ENCODE assay signal across 18 cellular contexts in the genomic region with DNA sequence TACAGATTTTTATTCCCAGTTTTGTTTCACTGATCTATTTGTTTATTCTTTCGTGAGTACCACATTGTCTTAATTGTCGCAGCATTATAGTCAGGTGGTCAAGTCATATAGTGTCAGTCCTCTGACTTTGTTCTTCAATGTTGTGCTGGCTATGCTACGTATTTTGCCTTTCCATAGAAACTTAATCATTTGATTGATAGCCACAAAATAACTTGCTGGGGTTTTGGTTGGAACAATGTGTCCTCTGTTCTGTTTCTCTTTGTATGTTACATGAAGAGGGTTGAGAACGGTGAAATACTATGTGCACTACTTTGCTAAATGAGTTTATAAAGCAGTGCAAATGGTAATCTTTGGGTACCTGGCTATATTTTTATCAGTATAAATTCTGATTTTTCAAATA.
A peak's percentile ranks its signal among the peaks of the same experiment; 100 is the strongest.
DNase-seq lines count a peak whose midpoint lies in the region; ATAC-seq and TF ChIP-seq lines count a peak whose summit lies in the region.
"Had no signal": no experiment of that assay in that cellular context is flagged by ENCODE, and none has a peak within 500 bp of the region (broad histone marks: within the 10 kb centered on the region; RNA-seq: fewer than 3 reads in every experiment).

No MANE protein-coding gene starts in this region.

- H3K27ac Mint-ChIP-seq in CD8-positive, alpha-beta T cell, result peak overlapping the region; percentile 49
- H3K27ac Mint-ChIP-seq in activated CD8-positive, alpha-beta T cell treated with anti-CD3 and anti-CD28 coated beads, Interleukin-2, amount 10 ng/mL, durations not matched to agents 7 days and 5 days, result no peak overlapping the region
- H3K27ac Mint-ChIP-seq: CD8-positive, alpha-beta memory T cell had no signal

- POLR2A ChIA-PET in CD8-positive, alpha-beta T cell (lab: Charles Lee), result no interaction called here
- POLR2A ChIA-PET in activated CD8-positive, alpha-beta T cell treated with anti-CD3 and anti-CD28 coated beads, Interleukin-2, amount 10 ng/mL, durations not matched to agents 7 days and 5 days (lab: Charles Lee), result no interaction called here

- no peak overlapping the region for H3K4me3 Mint-ChIP-seq in CD8-positive, alpha-beta T cell
- H3K4me3 Mint-ChIP-seq in activated CD8-positive, alpha-beta T cell treated with anti-CD3 and anti-CD28 coated beads, Interleukin-2, amount 10 ng/mL, durations not matched to agents 7 days and 5 days, result no peak overlapping the region
- H3K4me3 Mint-ChIP-seq: CD8-positive, alpha-beta memory T cell; H9 had no signal

- H3K9me3 Mint-ChIP-seq in CD8-positive, alpha-beta T cell, result peaks cover 10% of the 10 kb centered on the region
- H3K9me3 Mint-ChIP-seq in activated CD8-positive, alpha-beta T cell treated with anti-CD3 and anti-CD28 coated beads, Interleukin-2, amount 10 ng/mL, durations not matched to agents 7 days and 5 days (ENCODE audit: insufficient read depth), result peaks cover 19% of the 10 kb centered on the region

- H3K36me3 Mint-ChIP-seq in CD8-positive, alpha-beta T cell, result peaks cover 60% of the 10 kb centered on the region
- H3K36me3 Mint-ChIP-seq in activated CD8-positive, alpha-beta T cell treated with anti-CD3 and anti-CD28 coated beads, Interleukin-2, amount 10 ng/mL, durations not matched to agents 7 days and 5 days (ENCODE audit: low read depth), result peaks cover 53% of the 10 kb centered on the region

- no peak for TF ChIP-seq CTCF in CD8-positive, alpha-beta T cell (IDR thresholded peaks at IDR 0.05)

- intact Hi-C loops in CD8-positive, alpha-beta T cell (cut with DNase I, micrococcal nuclease), result no loop called here

- no peak for ATAC-seq in CD8-positive, alpha-beta T cell
- ATAC-seq in activated CD4-positive, CD25-positive, alpha-beta regulatory T cell treated with anti-CD3 and anti-CD28 coated beads, Interleukin-2, amount 50 U/mL, for 24 hours, result no peak
- ATAC-seq in activated CD8-positive, alpha-beta T cell treated with anti-CD3 and anti-CD28 coated beads, Interleukin-2, amount 10 ng/mL, durations not matched to agents 7 days and 5 days, result no peak
- ATAC-seq: HepG2 had no signal

- no peak overlapping the region for H3K27ac ChIP-seq in CD8-positive, alpha-beta T cell (ENCODE audit: low read depth, low read length)
- H3K27ac ChIP-seq in caudate nucleus (ENCODE audit: low read depth, low read length) (peak overlapping the region; percentile 9), layer of hippocampus (ENCODE audit: low read depth, low read length) (peak overlapping the region; percentile 12), substantia nigra (ENCODE audit: low read depth, low read length, poor library complexity, severe bottlenecking) (peak overlapping the region; percentile 62)
- H3K27ac ChIP-seq: BLaER1 had no signal

- H3K4me1 Mint-ChIP-seq in CD8-positive, alpha-beta T cell (ENCODE audit: low read depth), result no peaks in the 10 kb centered on the region
- peaks cover 7% of the 10 kb centered on the region for H3K4me1 Mint-ChIP-seq in activated CD8-positive, alpha-beta T cell treated with anti-CD3 and anti-CD28 coated beads, Interleukin-2, amount 10 ng/mL, durations not matched to agents 7 days and 5 days (ENCODE audit: low read depth)

- H3K36me3 ChIP-seq in CD8-positive, alpha-beta T cell (ENCODE audit: insufficient read depth, low read length), result peaks cover 4% of the 10 kb centered on the region

- no peak for DNase-seq in CD8-positive, alpha-beta T cell
- DNase-seq in caudate nucleus (lab: John Stamatoyannopoulos, UW) (no peak), substantia nigra (lab: John Stamatoyannopoulos, UW) (no peak), AG20443 (ENCODE audit: low spot score) (no peak), NCI-H146 (lab: John Stamatoyannopoulos, UW) (no peak)
- no peak for DNase-seq in activated CD8-positive, alpha-beta T cell treated with anti-CD3 and anti-CD28 coated beads, Interleukin-2, amount 10 ng/mL, durations not matched to agents 7 days and 5 days
- DNase-seq: CD8-positive, alpha-beta memory T cell; DMS79 treated with DMSO at 0.1 percent for 48 hours; H9; KBM-7; NCI-H1105 treated with DMSO at 0.1 percent for 48 hours; NCI-H1694 treated with DMSO at 0.1 percent for 48 hours; NCI-H774; SHP77 had no signal

- H3K4me3 ChIP-seq in CD8-positive, alpha-beta T cell (ENCODE audit: low read depth, low read length), result no peak overlapping the region
- H3K4me3 ChIP-seq: BLaER1 had no signal

- H3K9me3 ChIP-seq in CD8-positive, alpha-beta T cell (ENCODE audit: low read length), result no peaks in the 10 kb centered on the region

- no peaks in the 10 kb centered on the region for H3K27me3 Mint-ChIP-seq in CD8-positive, alpha-beta T cell (ENCODE audit: low read depth)
- H3K27me3 Mint-ChIP-seq in activated CD8-positive, alpha-beta T cell treated with anti-CD3 and anti-CD28 coated beads, Interleukin-2, amount 10 ng/mL, durations not matched to agents 7 days and 5 days (ENCODE audit: low read depth), result no peaks in the 10 kb centered on the region
- H3K27me3 Mint-ChIP-seq: CD8-positive, alpha-beta memory T cell had no signal

- CTCF ChIA-PET in CD8-positive, alpha-beta T cell (lab: Charles Lee), result no interaction called here
- CTCF ChIA-PET in activated CD8-positive, alpha-beta T cell treated with anti-CD3 and anti-CD28 coated beads, Interleukin-2, amount 10 ng/mL, durations not matched to agents 7 days and 5 days (lab: Charles Lee), result no interaction called here

- H3K27me3 ChIP-seq in CD8-positive, alpha-beta T cell (ENCODE audit: insufficient read depth, low read length), result no peaks in the 10 kb centered on the region
- no peaks in the 10 kb centered on the region for H3K27me3 ChIP-seq in layer of hippocampus (ENCODE audit: control insufficient read depth, insufficient read depth, low read length)
- H3K27me3 ChIP-seq: BLaER1 had no signal

- no peaks in the 10 kb centered on the region for H3K4me1 ChIP-seq in CD8-positive, alpha-beta T cell (ENCODE audit: insufficient read depth, low read length)
- H3K4me1 ChIP-seq: BLaER1 had no signal
